Comparison of ENCODE assay signal across 26 cellular contexts in the genomic region with DNA sequence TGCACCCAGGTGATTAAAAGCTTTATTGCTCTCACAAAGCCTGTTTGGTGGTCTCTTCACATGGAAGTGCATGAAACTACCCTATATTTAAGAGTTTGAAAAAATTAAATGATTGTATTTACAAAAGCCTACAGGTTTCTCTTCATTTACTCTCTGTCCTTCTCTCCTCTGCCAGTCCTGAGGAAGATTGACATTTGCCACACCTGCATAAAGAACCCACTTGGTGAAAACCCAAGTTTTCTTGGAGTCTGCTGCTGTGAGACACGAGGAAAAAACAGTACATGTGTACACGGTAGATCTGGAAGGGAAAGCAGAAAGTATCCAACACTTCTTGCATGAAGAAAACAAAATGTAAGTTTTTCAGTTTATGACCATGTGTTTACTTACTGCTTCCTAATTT.
"Had no signal": no experiment of that assay in that cellular context is flagged by ENCODE, and none has a peak within 500 bp of the region (broad histone marks: within the 10 kb centered on the region; RNA-seq: fewer than 3 reads in every experiment).

No MANE protein-coding gene starts in this region.

- H3K27me3 Mint-ChIP-seq: activated B cell treated with CpG ODN at 0.5 μM for 24 hours; activated CD4-positive, alpha-beta memory T cell treated with anti-CD3 and anti-CD28 coated beads for 36 hours; activated CD4-positive, alpha-beta T cell treated with anti-CD3 and anti-CD28 coated beads, Interleukin-2, amount 10 ng/mL, durations not matched to agents 24 days and 14 days; activated naive CD4-positive, alpha-beta T cell treated with anti-CD3 and anti-CD28 coated beads, Interleukin-2, amount 10 ng/mL, durations not matched to agents 7 days and 5 days; activated naive CD8-positive, alpha-beta T cell treated with anti-CD3 and anti-CD28 coated beads, Interleukin-2, amount 10 ng/mL, durations not matched to agents 7 days and 5 days; T-helper 17 cell had no signal

- H3K36me3 ChIP-seq: adrenal gland had no signal

- H3K9me3 Mint-ChIP-seq: activated B cell treated with CpG ODN at 0.5 μM for 24 hours; activated naive CD8-positive, alpha-beta T cell treated with anti-CD3 and anti-CD28 coated beads, Interleukin-2, amount 10 ng/mL, durations not matched to agents 7 days and 5 days had no signal

- H3K36me3 Mint-ChIP-seq: activated CD4-positive, alpha-beta memory T cell treated with anti-CD3 and anti-CD28 coated beads for 36 hours; activated naive CD4-positive, alpha-beta T cell treated with anti-CD3 and anti-CD28 coated beads, Interleukin-2, amount 10 ng/mL, durations not matched to agents 7 days and 5 days; activated naive CD8-positive, alpha-beta T cell treated with anti-CD3 and anti-CD28 coated beads, Interleukin-2, amount 10 ng/mL, durations not matched to agents 7 days and 5 days had no signal

- ATAC-seq: T-helper 17 cell had no signal

- H3K27ac ChIP-seq: adrenal gland had no signal

- H3K27me3 ChIP-seq: adrenal gland had no signal

- H3K4me1 ChIP-seq: adrenal gland had no signal

- H3K4me3 Mint-ChIP-seq: activated B cell treated with CpG ODN at 0.5 μM for 24 hours; activated CD4-positive, alpha-beta memory T cell treated with anti-CD3 and anti-CD28 coated beads for 36 hours; activated CD4-positive, alpha-beta T cell treated with anti-CD3 and anti-CD28 coated beads, Interleukin-2, amount 10 ng/mL, durations not matched to agents 24 days and 14 days; activated naive CD4-positive, alpha-beta T cell treated with anti-CD3 and anti-CD28 coated beads, Interleukin-2, amount 10 ng/mL, durations not matched to agents 7 days and 5 days; activated naive CD8-positive, alpha-beta T cell treated with anti-CD3 and anti-CD28 coated beads, Interleukin-2, amount 10 ng/mL, durations not matched to agents 7 days and 5 days; T-helper 17 cell had no signal

- H3K4me3 ChIP-seq: adrenal gland had no signal

- DNase-seq: activated B cell treated with CpG ODN at 0.5 μM for 24 hours; activated CD4-positive, alpha-beta memory T cell treated with anti-CD3 and anti-CD28 coated beads for 36 hours; activated CD4-positive, alpha-beta T cell treated with anti-CD3 and anti-CD28 coated beads for 1 hour; activated CD4-positive, alpha-beta T cell treated with anti-CD3 and anti-CD28 coated beads, Interleukin-2, amount 10 ng/mL, durations not matched to agents 24 days and 14 days; activated CD8-positive, alpha-beta memory T cell treated with anti-CD3 and anti-CD28 coated beads for 24 hours; activated gamma-delta T cell treated with Interleukin-2 at 50 U/mL for 16 hours; activated naive CD4-positive, alpha-beta T cell treated with anti-CD3 and anti-CD28 coated beads, Interleukin-2, amount 10 ng/mL, durations not matched to agents 7 days and 5 days; activated naive CD8-positive, alpha-beta T cell treated with anti-CD3 and anti-CD28 coated beads, Interleukin-2, amount 10 ng/mL, durations not matched to agents 7 days and 5 days; activated T-cell treated with anti-CD3 and anti-CD28 coated beads for 4 hours; activated T-cell treated with anti-CD3 and anti-CD28 coated beads, Interleukin-2, amount 50 U/mL, for 48 hours; adrenal gland; anterior cingulate cortex; KG1; NCI-H1092; NCI-H1417 treated with DMSO at 0.1 percent for 48 hours; NCI-H1694; NCI-H2029; NCI-H2107; NCI-H345; NCI-H510A; NCI-H526 treated with DMSO at 0.1 percent for 48 hours; NCI-H82; SIG-M5; T-helper 17 cell; T-helper 9 cell had no signal

- H3K4me1 Mint-ChIP-seq: activated B cell treated with CpG ODN at 0.5 μM for 24 hours; activated CD4-positive, alpha-beta T cell treated with anti-CD3 and anti-CD28 coated beads, Interleukin-2, amount 10 ng/mL, durations not matched to agents 24 days and 14 days; activated naive CD4-positive, alpha-beta T cell treated with anti-CD3 and anti-CD28 coated beads, Interleukin-2, amount 10 ng/mL, durations not matched to agents 7 days and 5 days; activated naive CD8-positive, alpha-beta T cell treated with anti-CD3 and anti-CD28 coated beads, Interleukin-2, amount 10 ng/mL, durations not matched to agents 7 days and 5 days; T-helper 17 cell had no signal

- H3K27ac Mint-ChIP-seq: activated B cell treated with CpG ODN at 0.5 μM for 24 hours; activated CD4-positive, alpha-beta memory T cell treated with anti-CD3 and anti-CD28 coated beads for 36 hours; activated CD4-positive, alpha-beta T cell treated with anti-CD3 and anti-CD28 coated beads, Interleukin-2, amount 10 ng/mL, durations not matched to agents 24 days and 14 days; activated naive CD4-positive, alpha-beta T cell treated with anti-CD3 and anti-CD28 coated beads, Interleukin-2, amount 10 ng/mL, durations not matched to agents 7 days and 5 days; activated naive CD8-positive, alpha-beta T cell treated with anti-CD3 and anti-CD28 coated beads, Interleukin-2, amount 10 ng/mL, durations not matched to agents 7 days and 5 days; activated T-helper 2 cell treated with anti-CD3 and anti-CD28 coated beads, Interferon-gamma antibody, Interleukin-2, Interleukin-4, amounts not matched to agents 10 μg/mL and 5 μg/mL and 100 μg/mL, durations not matched to agents 14 hours and 24 hours and 36 hours; T-helper 17 cell had no signal
